ENCODE assay signal across 16 cellular contexts in the genomic region with DNA sequence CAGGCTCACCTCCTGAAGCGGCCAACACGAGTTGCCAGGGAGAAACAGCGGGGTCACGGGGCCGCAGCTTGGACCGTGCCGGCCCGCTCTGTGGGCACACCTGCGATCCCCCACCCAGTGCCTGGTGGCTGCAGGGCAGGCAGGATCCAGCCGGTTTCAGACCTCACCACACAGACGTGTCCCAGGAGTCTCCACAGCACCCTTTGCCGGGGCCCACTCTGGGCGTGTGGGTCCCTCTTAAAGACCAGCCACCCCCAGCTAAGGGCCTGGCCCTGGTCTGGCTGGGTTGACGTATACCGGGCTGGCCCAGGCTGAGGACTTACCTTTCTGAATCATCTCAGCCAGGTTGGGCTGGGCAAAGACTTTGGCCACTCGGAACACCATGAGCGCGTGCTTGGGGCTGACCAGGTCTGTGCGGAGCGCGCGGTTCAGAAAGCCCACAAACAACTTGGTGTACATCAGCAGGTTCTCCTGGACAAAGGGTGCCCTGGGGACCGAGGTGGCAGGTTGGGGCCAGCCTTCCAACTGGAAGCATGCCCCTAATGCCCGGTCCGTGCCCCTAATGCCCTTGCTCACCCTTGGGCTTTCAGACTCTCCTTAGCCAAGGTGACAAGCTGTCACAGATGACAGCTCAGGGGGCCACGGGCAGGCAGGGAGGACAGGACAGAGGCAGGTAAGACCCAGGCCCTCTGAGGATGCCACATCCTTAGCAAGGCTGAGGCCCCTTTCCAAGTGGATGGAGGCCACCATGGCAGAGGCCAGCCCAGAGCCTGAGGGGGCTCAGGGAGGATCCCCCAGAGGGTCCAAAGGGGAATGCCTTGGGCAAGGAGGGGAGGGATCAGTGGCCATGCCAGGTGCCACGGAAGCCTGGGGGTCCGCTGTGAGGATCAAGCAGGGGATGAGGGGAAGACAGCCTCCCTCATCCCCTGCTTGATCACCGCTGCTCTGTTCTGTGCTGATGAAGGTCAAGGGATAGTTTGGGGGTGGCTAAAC. TPM values are rescaled to one million over a fixed set of nuclear protein-coding genes. Genes with fewer than 3 reads are reported as not detected.
A peak's percentile ranks its signal among the peaks of the same experiment; 100 is the strongest.
DNase-seq lines count a peak whose midpoint lies in the region; ATAC-seq and TF ChIP-seq lines count a peak whose summit lies in the region.
"Had no signal": no experiment of that assay in that cellular context is flagged by ENCODE, and none has a peak within 500 bp of the region (broad histone marks: within the 10 kb centered on the region; RNA-seq: fewer than 3 reads in every experiment).

No MANE protein-coding gene starts in this region.

- no peak overlapping the region for H3K27ac ChIP-seq in WERI-Rb-1
- H3K27ac ChIP-seq: HL-60, RWPE1 had no signal

- no peak for DNase-seq in activated naive CD4-positive, alpha-beta T cell treated with anti-CD3 and anti-CD28 coated beads for 36 hours
- DNase-seq in memory B cell (ENCODE audit: low spot score in 2 of 2) (no peak), RKO (ENCODE audit: low spot score) (no peak), foreskin fibroblast (no peak), WERI-Rb-1 (no peak)
- no peak for DNase-seq in stimulated activated naive B cell treated with anti-CD40 and anti-IgM and Interleukin-4, amounts not matched to agents 10 μg/mL and 1 μg/mL and 100 μg/mL, for 72 hours
- DNase-seq: 8988T, KG1, NCI-H526 treated with DMSO at 0.1 percent for 48 hours had no signal

- H3K4me3 Mint-ChIP-seq in activated naive CD4-positive, alpha-beta T cell treated with anti-CD3 and anti-CD28 coated beads, Interleukin-2, amount 50 U/mL, for 24 hours, result no peak overlapping the region
- no peak overlapping the region for H3K4me3 Mint-ChIP-seq in activated naive CD4-positive, alpha-beta T cell treated with anti-CD3 and anti-CD28 coated beads for 36 hours
- H3K4me3 Mint-ChIP-seq in IgD-negative memory B cell, result no peak overlapping the region
- no peak overlapping the region for H3K4me3 Mint-ChIP-seq in memory B cell
- H3K4me3 Mint-ChIP-seq in stimulated activated naive B cell treated with anti-CD40 and anti-IgM and Interleukin-4, amounts not matched to agents 10 μg/mL and 1 μg/mL and 100 μg/mL, for 72 hours, result no peak overlapping the region

- H3K4me1 Mint-ChIP-seq in activated naive CD4-positive, alpha-beta T cell treated with anti-CD3 and anti-CD28 coated beads, Interleukin-2, amount 50 U/mL, for 24 hours, result no peaks in the 10 kb centered on the region
- H3K4me1 Mint-ChIP-seq in activated naive CD4-positive, alpha-beta T cell treated with anti-CD3 and anti-CD28 coated beads for 36 hours (ENCODE audit: low read depth), result no peaks in the 10 kb centered on the region
- H3K4me1 Mint-ChIP-seq in IgD-negative memory B cell (peaks cover 15 to 19% (median 16%) of the 10 kb centered on the region in 3 donors), memory B cell (peaks cover 10% of the 10 kb centered on the region)
- H3K4me1 Mint-ChIP-seq in stimulated activated naive B cell treated with anti-CD40 and anti-IgM and Interleukin-4, amounts not matched to agents 10 μg/mL and 1 μg/mL and 100 μg/mL, for 72 hours, result peaks cover 23 to 39% of the 10 kb centered on the region in 2 donors

- peak overlapping the region; percentile 31 for H3K27ac Mint-ChIP-seq in activated naive CD4-positive, alpha-beta T cell treated with anti-CD3 and anti-CD28 coated beads, Interleukin-2, amount 50 U/mL, for 24 hours
- no peak overlapping the region for H3K27ac Mint-ChIP-seq in activated naive CD4-positive, alpha-beta T cell treated with anti-CD3 and anti-CD28 coated beads for 36 hours
- H3K27ac Mint-ChIP-seq in IgD-negative memory B cell (peak overlapping the region; percentile 27 to 78 (median 48)), memory B cell (peak overlapping the region; percentile 82)
- peak overlapping the region; percentile 14 for H3K27ac Mint-ChIP-seq in stimulated activated naive B cell treated with anti-CD40 and anti-IgM and Interleukin-4, amounts not matched to agents 10 μg/mL and 1 μg/mL and 100 μg/mL, for 72 hours

- CTCF ChIA-PET in activated naive CD4-positive, alpha-beta T cell treated with anti-CD3 and anti-CD28 coated beads for 36 hours (lab: Charles Lee), result no interaction called here

- no peaks in the 10 kb centered on the region for H3K36me3 Mint-ChIP-seq in activated naive CD4-positive, alpha-beta T cell treated with anti-CD3 and anti-CD28 coated beads, Interleukin-2, amount 50 U/mL, for 24 hours
- H3K36me3 Mint-ChIP-seq in activated naive CD4-positive, alpha-beta T cell treated with anti-CD3 and anti-CD28 coated beads for 36 hours (ENCODE audit: low read depth), result peaks cover 13% of the 10 kb centered on the region
- no peaks in the 10 kb centered on the region for H3K36me3 Mint-ChIP-seq in IgD-negative memory B cell
- peaks cover 13% of the 10 kb centered on the region for H3K36me3 Mint-ChIP-seq in memory B cell
- H3K36me3 Mint-ChIP-seq in stimulated activated naive B cell treated with anti-CD40 and anti-IgM and Interleukin-4, amounts not matched to agents 10 μg/mL and 1 μg/mL and 100 μg/mL, for 72 hours, result peaks cover 50 to 70% of the 10 kb centered on the region in 2 donors

- H3K9me3 Mint-ChIP-seq in activated naive CD4-positive, alpha-beta T cell treated with anti-CD3 and anti-CD28 coated beads, Interleukin-2, amount 50 U/mL, for 24 hours, result no peaks in the 10 kb centered on the region
- H3K9me3 Mint-ChIP-seq in activated naive CD4-positive, alpha-beta T cell treated with anti-CD3 and anti-CD28 coated beads for 36 hours, result no peaks in the 10 kb centered on the region
- H3K9me3 Mint-ChIP-seq in IgD-negative memory B cell, result no peaks in the 10 kb centered on the region
- no peaks in the 10 kb centered on the region for H3K9me3 Mint-ChIP-seq in memory B cell
- peaks cover 0 to 4% of the 10 kb centered on the region in 2 donors for H3K9me3 Mint-ChIP-seq in stimulated activated naive B cell treated with anti-CD40 and anti-IgM and Interleukin-4, amounts not matched to agents 10 μg/mL and 1 μg/mL and 100 μg/mL, for 72 hours

- intact Hi-C loops in activated naive CD4-positive, alpha-beta T cell treated with anti-CD3 and anti-CD28 coated beads for 36 hours (cut with micrococcal nuclease), result loop anchor here (10.0 kb wide), 1 partner anchor 180 kb away; no protein-coding TSS in a partner anchor

- H3K27me3 ChIP-seq in WERI-Rb-1 (ENCODE audit: insufficient read depth, low read depth, severe bottlenecking), result no peaks in the 10 kb centered on the region

- no peaks in the 10 kb centered on the region; the same call in 1 of the 2 replicates for H3K36me3 ChIP-seq in WERI-Rb-1

- H3K4me3 ChIP-seq in foreskin fibroblast (ENCODE audit: low read depth in 1 of 2, low read length in 2 of 2), result no peak overlapping the region
- H3K4me3 ChIP-seq in WERI-Rb-1 (ENCODE audit: low read depth, low read length), result no peak overlapping the region
- H3K4me3 ChIP-seq: GM12878 had no signal

- no peaks in the 10 kb centered on the region for H3K9me3 ChIP-seq in WERI-Rb-1 (ENCODE audit: severe bottlenecking)

- ATAC-seq in memory B cell (ENCODE audit: low read depth), result no peak
- no peak for ATAC-seq in stimulated activated naive B cell treated with anti-CD40 and anti-IgM and Interleukin-4, amounts not matched to agents 10 μg/mL and 1 μg/mL and 100 μg/mL, for 72 hours (replicated peaks)

- TF ChIP-seq CTCF in foreskin fibroblast (IDR thresholded peaks at IDR 0.05; ENCODE audit: low read depth, low read length), result no peak
- TF ChIP-seq CTCF in WERI-Rb-1 (IDR thresholded peaks at IDR 0.05; ENCODE audit: low read depth, low read length), result no peak

- H3K27me3 Mint-ChIP-seq in activated naive CD4-positive, alpha-beta T cell treated with anti-CD3 and anti-CD28 coated beads, Interleukin-2, amount 50 U/mL, for 24 hours, result no peaks in the 10 kb centered on the region
- no peaks in the 10 kb centered on the region for H3K27me3 Mint-ChIP-seq in activated naive CD4-positive, alpha-beta T cell treated with anti-CD3 and anti-CD28 coated beads for 36 hours (ENCODE audit: low read depth)
- H3K27me3 Mint-ChIP-seq in IgD-negative memory B cell (no peaks in the 10 kb centered on the region), memory B cell (no peaks in the 10 kb centered on the region)
- no peaks in the 10 kb centered on the region for H3K27me3 Mint-ChIP-seq in stimulated activated naive B cell treated with anti-CD40 and anti-IgM and Interleukin-4, amounts not matched to agents 10 μg/mL and 1 μg/mL and 100 μg/mL, for 72 hours

RNA-seq across cellular contexts. Expression of a gene that starts 10.2 kb away (rescaled TPM):
- 1 to 10 TPM; 3.7 to 4.1 TPM for total RNA-seq in activated naive CD4-positive, alpha-beta T cell treated with anti-CD3 and anti-CD28 coated beads for 36 hours
- not detected for polyA plus RNA-seq in IgD-negative memory B cell

RNA-seq across cellular contexts. Expression of a gene that starts 26.0 kb away (rescaled TPM):
- total RNA-seq in activated naive CD4-positive, alpha-beta T cell treated with anti-CD3 and anti-CD28 coated beads for 36 hours, result not detected
- not detected for polyA plus RNA-seq in IgD-negative memory B cell
- total RNA-seq: GM12878, M059J had no signal

RNA-seq across cellular contexts. Expression of a gene that starts 26.3 kb away (rescaled TPM):
- 10 to 100 TPM; 70.8 to 71.5 TPM for total RNA-seq in activated naive CD4-positive, alpha-beta T cell treated with anti-CD3 and anti-CD28 coated beads for 36 hours
- 43.3 TPM for polyA plus RNA-seq in IgD-negative memory B cell

RNA-seq across cellular contexts. Expression of a gene that starts 27.0 kb away (rescaled TPM):
- total RNA-seq in activated naive CD4-positive, alpha-beta T cell treated with anti-CD3 and anti-CD28 coated beads for 36 hours, result 100 to 1,000 TPM; 408 to 431 TPM
- 168 TPM for polyA plus RNA-seq in IgD-negative memory B cell

RNA-seq across cellular contexts. Expression of a gene that starts 43.2 kb away (rescaled TPM):
- total RNA-seq in activated naive CD4-positive, alpha-beta T cell treated with anti-CD3 and anti-CD28 coated beads for 36 hours, result not detected
- polyA plus RNA-seq in IgD-negative memory B cell, result not detected
- total RNA-seq: G401, GM12878, M059J had no signal
- polyA plus RNA-seq: GM12878 had no signal
